8 cellular contexts compared by ENCODE assay signal in genomic region chr1:173430707-173431662, GRCh38. TPM values are rescaled to one million over a fixed set of nuclear protein-coding genes. Genes with fewer than 3 reads are reported as not detected.
DNase-seq lines count a peak whose midpoint lies in the region; ATAC-seq and TF ChIP-seq lines count a peak whose summit lies in the region.

No MANE protein-coding gene starts in this region.

- ATAC-seq in HG03460 (IDR thresholded peaks at IDR 0.05; ENCODE audit: unreplicated experiment), result peak; percentile 64
- ATAC-seq in left lobe of liver, result peak; percentile 93
- ATAC-seq in HG03135 (IDR thresholded peaks at IDR 0.05; ENCODE audit: unreplicated experiment), result no peak

- TF ChIP-seq CTCF in GM12865 (IDR thresholded peaks at IDR 0.05; ENCODE audit: insufficient read depth, low read depth, low read length, missing control alignments), result peak; percentile 84
- TF ChIP-seq CTCF in choroid plexus epithelial cell (conservative IDR thresholded peaks at IDR 0.05; ENCODE audit: low read depth, low read length), result peak; percentile 97

- peak; percentile 92 for DNase-seq in GM12865 (ENCODE audit: low read depth)
- peak; percentile 66 for DNase-seq in NCI-H510A treated with DMSO at 0.1 percent for 48 hours (lab: John Stamatoyannopoulos, UW)
- DNase-seq in activated CD4-positive, alpha-beta T cell treated with anti-CD3 and anti-CD28 coated beads for 1 hour, result peak; percentile 74
- peak; percentile 95 for DNase-seq in choroid plexus epithelial cell (ENCODE audit: low read depth)
- DNase-seq in left lobe of liver (ENCODE audit: low spot score), result peak; percentile 85
- DNase-seq in stimulated activated CD4-positive, alpha-beta T cell treated with anti-CD3 and anti-CD28 coated beads, Interleukin-2, amount 100 ng/mL, for 24 hours, result peak; percentile 92 to 95

- H3K4me3 ChIP-seq in GM12865 (ENCODE audit: low read depth, low read length) (no peak overlapping the region), choroid plexus epithelial cell (ENCODE audit: low read depth, low read length) (no peak overlapping the region)

RNA-seq across cellular contexts. Expression of gene PRDX6, which starts 46.1 kb away (rescaled TPM):
- 477 TPM for total RNA-seq in left lobe of liver
